1 cellular context compared by ENCODE assay signal in the genomic region with DNA sequence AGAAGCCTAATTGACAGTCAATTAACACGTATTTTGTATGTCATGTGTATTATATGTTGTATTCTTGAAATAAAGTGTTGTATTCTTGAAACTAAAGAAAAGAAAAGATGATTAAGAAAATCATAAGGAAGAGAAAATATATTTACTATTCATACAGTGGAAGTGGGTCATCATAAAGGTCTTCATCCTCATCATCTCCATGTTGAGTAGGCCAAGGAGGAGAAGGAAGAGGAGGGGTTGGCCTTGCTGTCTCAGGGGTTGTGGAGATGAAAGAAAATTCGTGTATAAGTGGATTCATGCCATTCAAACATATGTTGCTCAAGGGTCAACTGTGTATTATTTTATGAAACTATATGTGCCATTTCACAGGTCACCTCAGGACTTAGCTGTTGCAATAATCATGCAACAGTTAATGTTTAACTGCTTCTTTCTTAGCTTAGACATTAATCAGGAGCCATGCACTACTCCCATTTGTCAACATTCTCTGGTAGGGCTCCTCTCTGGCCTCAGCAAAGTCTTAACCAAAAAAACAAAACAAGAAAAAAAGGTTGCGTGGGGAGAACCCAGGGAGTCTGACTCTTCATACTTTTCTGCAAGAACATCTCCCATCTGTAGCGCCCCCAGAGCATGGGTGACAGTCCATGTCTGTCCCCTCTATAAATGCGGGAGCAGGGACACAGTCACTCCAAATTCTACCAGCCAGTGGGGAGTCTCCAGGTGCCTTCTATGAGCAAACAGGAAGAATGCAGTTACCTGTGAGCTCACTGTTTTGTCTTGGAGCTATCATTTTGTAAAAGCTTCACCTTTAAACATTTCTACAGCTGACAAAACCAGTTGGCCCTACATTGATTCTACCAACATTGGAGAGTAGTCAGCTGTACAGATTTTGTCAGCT.
TF ChIP-seq lines count a peak whose summit lies in the region.

No MANE protein-coding gene starts in this region.

TF ChIP-seq in A549, 52 proteins besides CTCF, POLR2A, EP300 and RAD21:
- TF ChIP-seq RFX5 (IDR thresholded peaks at IDR 0.05) (no peak), NR3C1 (IDR thresholded peaks at IDR 0.05) (no peak), NPAS2 (CRISPR knock-in tag; IDR thresholded peaks at IDR 0.05; ENCODE audit: borderline replicate concordance) (no peak), HOXB5 (CRISPR knock-in tag; IDR thresholded peaks at IDR 0.05) (no peak), HOXB13 (CRISPR knock-in tag; IDR thresholded peaks at IDR 0.05; ENCODE audit: low read depth) (no peak), SREBF2 (IDR thresholded peaks at IDR 0.05) (no peak), ZSCAN20 (CRISPR knock-in tag; IDR thresholded peaks at IDR 0.05) (no peak), FOSL2 (IDR thresholded peaks at IDR 0.05) (no peak), FOSL2 (CRISPR knock-in tag; IDR thresholded peaks at IDR 0.05) (no peak)
- TF ChIP-seq, protein P1, sequence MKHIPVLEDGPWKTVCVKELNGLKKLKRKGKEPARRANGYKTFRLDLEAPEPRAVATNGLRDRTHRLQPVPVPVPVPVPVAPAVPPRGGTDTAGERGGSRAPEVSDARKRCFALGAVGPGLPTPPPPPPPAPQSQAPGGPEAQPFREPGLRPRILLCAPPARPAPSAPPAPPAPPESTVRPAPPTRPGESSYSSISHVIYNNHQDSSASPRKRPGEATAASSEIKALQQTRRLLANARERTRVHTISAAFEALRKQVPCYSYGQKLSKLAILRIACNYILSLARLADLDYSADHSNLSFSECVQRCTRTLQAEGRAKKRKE (CRISPR knock-in tag; IDR thresholded peaks at IDR 0.05; ENCODE audit: low read depth): no peak
